8 cellular contexts compared by ENCODE assay signal in genomic region chr3:128112406-128112968, GRCh38. TPM values are rescaled to one million over a fixed set of nuclear protein-coding genes. Genes with fewer than 3 reads are reported as not detected.
DNase-seq lines count a peak whose midpoint lies in the region; ATAC-seq and TF ChIP-seq lines count a peak whose summit lies in the region.

No MANE protein-coding gene starts in this region.

- TF ChIP-seq EP300 in tibial nerve (IDR thresholded peaks at IDR 0.05), result peak in 1 of 2 donors; percentile 8

- H3K27ac Mint-ChIP-seq in CD4-positive, CD25-positive, alpha-beta regulatory T cell, result peak overlapping the region; percentile 93 to 96 (median 95)
- peak overlapping the region; percentile 97 for H3K27ac Mint-ChIP-seq in activated CD8-positive, alpha-beta T cell treated with anti-CD3 and anti-CD28 coated beads for 36 hours

- peaks cover 18% of the 10 kb centered on the region for H3K36me3 ChIP-seq in CD4-positive, CD25-positive, alpha-beta regulatory T cell (ENCODE audit: control insufficient read depth, insufficient read depth, low read length)
- peaks cover 2 to 76% (median 10%) of the 10 kb centered on the region in 3 donors for H3K36me3 ChIP-seq in tibial nerve

- peak; percentile 23 to 89 (median 67) for DNase-seq in CD4-positive, CD25-positive, alpha-beta regulatory T cell
- DNase-seq in Jurkat, Clone E6-1 (ENCODE audit: low read depth, low spot score), result peak; percentile 63
- DNase-seq in activated CD8-positive, alpha-beta T cell treated with anti-CD3 and anti-CD28 coated beads for 36 hours, result peak; percentile 70
- DNase-seq in fibroblast of peridontal ligament (ENCODE audit: extremely low read depth) (peak; percentile 72), OCI-M1 (lab: John Stamatoyannopoulos, UW) (no peak), tibial nerve (ENCODE audit: low spot score in 2 of 2) (no peak)

- TF ChIP-seq POLR2A in tibial nerve (IDR thresholded peaks at IDR 0.05), result no peak

- H3K9me3 ChIP-seq in CD4-positive, CD25-positive, alpha-beta regulatory T cell (ENCODE audit: control insufficient read depth in 2 of 2, low read length in 2 of 2), result no peaks in the 10 kb centered on the region
- no peaks in the 10 kb centered on the region for H3K9me3 ChIP-seq in tibial nerve

- H3K9me3 Mint-ChIP-seq in CD4-positive, CD25-positive, alpha-beta regulatory T cell, result no peaks in the 10 kb centered on the region
- H3K9me3 Mint-ChIP-seq in activated CD8-positive, alpha-beta T cell treated with anti-CD3 and anti-CD28 coated beads for 36 hours, result no peaks in the 10 kb centered on the region

- intact Hi-C loops in activated CD8-positive, alpha-beta T cell treated with anti-CD3 and anti-CD28 coated beads for 36 hours (cut with micrococcal nuclease), result no loop called here

- CTCF ChIA-PET in activated CD8-positive, alpha-beta T cell treated with anti-CD3 and anti-CD28 coated beads for 36 hours (lab: Charles Lee), result interaction anchor here (0.7 to 1.8 kb wide), 7 partner anchors 8 to 59 kb away, joined by 3 to 6 read pairs (median 4); no protein-coding TSS in a partner anchor

- peaks cover 37% of the 10 kb centered on the region for H3K4me1 ChIP-seq in CD4-positive, CD25-positive, alpha-beta regulatory T cell (ENCODE audit: control insufficient read depth, insufficient read depth, low read length, poor library complexity, severe bottlenecking)
- H3K4me1 ChIP-seq in tibial nerve, result peaks cover 0 to 10% (median 0%) of the 10 kb centered on the region in 4 donors

- peaks cover 32 to 52% (median 41%) of the 10 kb centered on the region in 4 donors for H3K4me1 Mint-ChIP-seq in CD4-positive, CD25-positive, alpha-beta regulatory T cell
- peaks cover 44% of the 10 kb centered on the region for H3K4me1 Mint-ChIP-seq in activated CD8-positive, alpha-beta T cell treated with anti-CD3 and anti-CD28 coated beads for 36 hours (ENCODE audit: low read depth)

- H3K4me3 ChIP-seq in CD4-positive, CD25-positive, alpha-beta regulatory T cell (ENCODE audit: low read depth, low read length), result peak overlapping the region; percentile 43
- no peak overlapping the region for H3K4me3 ChIP-seq in Jurkat, Clone E6-1 (ENCODE audit: low read length)
- H3K4me3 ChIP-seq in tibial nerve, result no peak overlapping the region

- H3K27ac ChIP-seq in CD4-positive, CD25-positive, alpha-beta regulatory T cell (ENCODE audit: insufficient read depth, low read length, poor library complexity, severe bottlenecking), result peak overlapping the region; percentile 80
- H3K27ac ChIP-seq in tibial nerve, result no peak overlapping the region

- H3K27me3 ChIP-seq in CD4-positive, CD25-positive, alpha-beta regulatory T cell (ENCODE audit: control insufficient read depth, insufficient read depth, low read length), result no peaks in the 10 kb centered on the region
- H3K27me3 ChIP-seq in tibial nerve, result no peaks in the 10 kb centered on the region

- peak overlapping the region; percentile 59 to 74 (median 60) for H3K4me3 Mint-ChIP-seq in CD4-positive, CD25-positive, alpha-beta regulatory T cell
- peak overlapping the region; percentile 18 for H3K4me3 Mint-ChIP-seq in activated CD8-positive, alpha-beta T cell treated with anti-CD3 and anti-CD28 coated beads for 36 hours

- no peak for TF ChIP-seq CTCF in activated CD8-positive, alpha-beta T cell treated with anti-CD3 and anti-CD28 coated beads for 36 hours (IDR thresholded peaks at IDR 0.05)
- no peak for TF ChIP-seq CTCF in tibial nerve (IDR thresholded peaks at IDR 0.05)

- 77 to 81% methylated on average over 7 of the region's 7 CpGs for WGBS in tibial nerve, 2 donors

- no peaks in the 10 kb centered on the region for H3K27me3 Mint-ChIP-seq in CD4-positive, CD25-positive, alpha-beta regulatory T cell
- H3K27me3 Mint-ChIP-seq in activated CD8-positive, alpha-beta T cell treated with anti-CD3 and anti-CD28 coated beads for 36 hours, result no peaks in the 10 kb centered on the region

- H3K36me3 Mint-ChIP-seq in CD4-positive, CD25-positive, alpha-beta regulatory T cell, result peaks cover 42% of the 10 kb centered on the region
- H3K36me3 Mint-ChIP-seq in activated CD8-positive, alpha-beta T cell treated with anti-CD3 and anti-CD28 coated beads for 36 hours (ENCODE audit: low read depth), result peaks cover 66% of the 10 kb centered on the region

- ATAC-seq in CD4-positive, CD25-positive, alpha-beta regulatory T cell (ENCODE audit: low read depth in 2 of 2), result peak; percentile 85 to 94
- peak; percentile 97 for ATAC-seq in activated CD8-positive, alpha-beta T cell treated with anti-CD3 and anti-CD28 coated beads for 36 hours
- ATAC-seq in HG02981 (IDR thresholded peaks at IDR 0.05; ENCODE audit: unreplicated experiment) (no peak), HG03565 (IDR thresholded peaks at IDR 0.05; ENCODE audit: unreplicated experiment) (no peak)

- POLR2A ChIA-PET in activated CD8-positive, alpha-beta T cell treated with anti-CD3 and anti-CD28 coated beads for 36 hours (lab: Charles Lee), result interaction anchor here (0.5 to 3.9 kb wide), 4 partner anchors 11 to 700 kb away, joined by 3 to 30 read pairs (median 3); partner anchors contain the start of genes RUVBL1 and TPRA1

RNA-seq across cellular contexts. Expression of gene RUVBL1, which starts 11.1 kb away (rescaled TPM):
- 22.9 TPM for total RNA-seq in CD4-positive, CD25-positive, alpha-beta regulatory T cell
- 10 to 100 TPM; 77.4 to 88.2 (median 82.6) TPM for polyA plus RNA-seq in CD4-positive, CD25-positive, alpha-beta regulatory T cell
- polyA plus RNA-seq in Jurkat, Clone E6-1 (2012; ENCODE audit: insufficient read depth, insufficient read length), result 90.6 TPM
- 10 to 100 TPM; 99.0 to 99.5 TPM for total RNA-seq in activated CD8-positive, alpha-beta T cell treated with anti-CD3 and anti-CD28 coated beads for 36 hours
- total RNA-seq in tibial nerve, result 10 to 100 TPM; 29.7 to 41.7 (median 34.1) TPM

RNA-seq across cellular contexts. Expression of gene EEFSEC, which starts 40.8 kb away (rescaled TPM):
- total RNA-seq in CD4-positive, CD25-positive, alpha-beta regulatory T cell, result 17.5 TPM
- 10 to 100 TPM; 16.9 to 21.9 (median 19.5) TPM for polyA plus RNA-seq in CD4-positive, CD25-positive, alpha-beta regulatory T cell
- 21.4 TPM for polyA plus RNA-seq in Jurkat, Clone E6-1 (2012; ENCODE audit: insufficient read depth, insufficient read length)
- total RNA-seq in activated CD8-positive, alpha-beta T cell treated with anti-CD3 and anti-CD28 coated beads for 36 hours, result 10 to 100 TPM; 19.2 to 19.6 TPM
- 10 to 100 TPM; 25.1 to 43.5 (median 29.5) TPM for total RNA-seq in tibial nerve

Comparison
In these comparisons a context has a peak if more than half of its experiments do, and no peak if none do; other contexts are left out.
1. ATAC-seq: peak in CD4-positive, CD25-positive, alpha-beta regulatory T cell (2 of 2) and activated CD8-positive, alpha-beta T cell treated with anti-CD3 and anti-CD28 coated beads for 36 hours (single experiment); none in HG02981 (single experiment) and HG03565 (single experiment).
2. DNase-seq: peak in CD4-positive, CD25-positive, alpha-beta regulatory T cell (3 of 3), Jurkat, Clone E6-1 (single experiment), activated CD8-positive, alpha-beta T cell treated with anti-CD3 and anti-CD28 coated beads for 36 hours (single experiment) and fibroblast of peridontal ligament (single experiment); none in OCI-M1 (single experiment) and tibial nerve (0 of 2).